In the genomic region with DNA sequence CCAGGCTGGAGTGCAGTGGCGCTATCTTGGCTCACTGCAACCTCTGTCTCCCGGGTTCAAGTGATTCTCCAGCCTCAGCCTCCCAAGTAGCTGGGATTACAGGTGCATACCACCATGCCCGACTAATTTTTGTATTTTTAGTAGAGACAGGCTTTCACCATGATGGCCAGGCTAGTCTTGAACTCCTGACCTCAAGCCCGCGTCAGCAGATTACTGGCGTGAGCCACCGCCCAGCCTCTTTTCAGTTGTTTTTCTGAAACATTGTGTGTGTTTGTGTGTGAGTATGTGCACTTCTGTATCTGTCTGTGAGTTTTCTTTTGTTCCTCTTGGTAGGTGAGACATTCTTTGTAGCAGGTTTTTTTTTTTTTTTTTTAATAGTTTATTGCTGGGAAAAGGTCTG, we compare ENCODE assay signal across 12 cellular contexts. TPM values are rescaled to one million over a fixed set of nuclear protein-coding genes. Genes with fewer than 3 reads are reported as not detected.
"Had no signal": no experiment of that assay in that cellular context is flagged by ENCODE, and none has a peak within 500 bp of the region (broad histone marks: within the 10 kb centered on the region; RNA-seq: fewer than 3 reads in every experiment).

No MANE protein-coding gene starts in this region.

RNA-seq across cellular contexts. Expression of a gene that starts 30.0 kb away (rescaled TPM):
- total RNA-seq: activated CD8-positive, alpha-beta memory T cell treated with anti-CD3 and anti-CD28 coated beads, Interleukin-2, amount 10 ng/mL, durations not matched to agents 7 days and 5 days; bronchial epithelial cell; lung; stomach; upper lobe of right lung had no signal
- polyA plus RNA-seq: lung, stomach had no signal

RNA-seq across cellular contexts. Expression of a gene that starts 52.7 kb away (rescaled TPM):
- total RNA-seq: chondrocyte, dermis microvascular lymphatic vessel endothelial cell, occipital lobe, progenitor cell of endocrine pancreas, right atrium auricular region, skeletal muscle tissue, stomach, WTC11 had no signal
